19 cellular contexts compared by ENCODE assay signal in the genomic region with DNA sequence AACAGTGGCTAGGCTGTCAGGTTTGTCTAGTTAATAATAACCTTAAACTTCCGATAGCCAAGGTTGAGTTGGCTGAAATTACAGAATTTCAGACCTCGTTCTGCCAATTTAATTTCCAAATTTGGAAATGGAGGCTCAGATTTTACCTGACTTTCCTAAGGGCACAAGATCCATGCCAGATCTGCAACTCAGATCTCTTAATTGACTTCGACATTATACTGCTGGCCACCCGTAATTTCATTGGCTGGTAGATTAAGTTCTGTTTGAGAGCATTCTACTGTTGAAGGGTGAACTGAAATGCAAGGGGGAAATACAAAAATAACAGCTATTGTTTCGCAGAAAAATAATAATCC.
"Had no signal": no experiment of that assay in that cellular context is flagged by ENCODE, and none has a peak within 500 bp of the region (broad histone marks: within the 10 kb centered on the region; RNA-seq: fewer than 3 reads in every experiment).

No MANE protein-coding gene starts in this region.

- H3K27ac ChIP-seq: HL-60, SJSA1 had no signal

- H3K27me3 ChIP-seq: SJSA1 had no signal

- H3K4me1 ChIP-seq: SJSA1 had no signal

- H3K36me3 ChIP-seq: SJSA1 had no signal

- DNase-seq: KBM-7, MM.1S, NCI-H1092 treated with DMSO at 0.1 percent for 48 hours, NCI-H1436, NCI-H187, NCI-H2029, NCI-H2081 treated with DMSO at 0.1 percent for 48 hours, NCI-H2171, NCI-H226, NCI-H446, NCI-H510A, NCI-H524 treated with DMSO at 0.1 percent for 48 hours, NCI-H69, NCI-H774, Right ventricle myocardium superior, RPMI8226, SIG-M5 had no signal

- H3K4me3 ChIP-seq: SJSA1 had no signal

- H3K9me3 ChIP-seq: SJSA1 had no signal
